ENCODE assay signal across 8 cellular contexts in genomic region chr16:53091508-53092211, GRCh38.
DNase-seq lines count a peak whose midpoint lies in the region; ATAC-seq and TF ChIP-seq lines count a peak whose summit lies in the region.

No MANE protein-coding gene starts in this region.

- H3K27me3 Mint-ChIP-seq in stimulated activated naive CD8-positive, alpha-beta T cell treated with anti-CD3 and anti-CD28 coated beads, Interleukin-15, amount 100 ng/mL, for 72 hours = no peaks in the 10 kb centered on the region

- H3K27me3 ChIP-seq in layer of hippocampus (ENCODE audit: control insufficient read depth, insufficient read depth, low read length) = no peaks in the 10 kb centered on the region

- H3K4me1 Mint-ChIP-seq in stimulated activated naive CD8-positive, alpha-beta T cell treated with anti-CD3 and anti-CD28 coated beads, Interleukin-15, amount 100 ng/mL, for 72 hours = peaks cover 32% of the 10 kb centered on the region

- DNase-seq in AG10803 (ENCODE audit: low read depth) = peak; percentile 91
- DNase-seq in NCI-H526 treated with DMSO at 0.1 percent for 48 hours (lab: John Stamatoyannopoulos, UW) = peak; percentile 78
- peak; percentile 90 to 97 for DNase-seq in cardiac fibroblast (ENCODE audit: low read depth in 2 of 2)
- no peak for DNase-seq in stimulated activated naive CD8-positive, alpha-beta T cell treated with anti-CD3 and anti-CD28 coated beads, Interleukin-15, amount 100 ng/mL, for 72 hours
- no peak for DNase-seq in D341Med (ENCODE audit: low spot score)

- H3K27ac ChIP-seq in layer of hippocampus (ENCODE audit: low read depth, low read length) = peak overlapping the region; percentile 86

- TF ChIP-seq CTCF in AG10803 (conservative IDR thresholded peaks at IDR 0.05; ENCODE audit: low read length) (no peak), cardiac fibroblast (IDR thresholded peaks at IDR 0.05; ENCODE audit: low read depth, low read length) (no peak)

- no peak overlapping the region for H3K27ac Mint-ChIP-seq in stimulated activated naive CD8-positive, alpha-beta T cell treated with anti-CD3 and anti-CD28 coated beads, Interleukin-15, amount 100 ng/mL, for 72 hours

- H3K4me3 ChIP-seq in AG10803 (ENCODE audit: low read length) (peak overlapping the region; percentile 40), cardiac fibroblast (replicated peaks in 1 of 2; ENCODE audit: low read depth in 2 of 2, low read length in 2 of 2) (peak overlapping the region in 1 of 2 donors; percentile 13)

- no peak overlapping the region for H3K4me3 Mint-ChIP-seq in stimulated activated naive CD8-positive, alpha-beta T cell treated with anti-CD3 and anti-CD28 coated beads, Interleukin-15, amount 100 ng/mL, for 72 hours

- ATAC-seq in GM18519 (IDR thresholded peaks at IDR 0.05; ENCODE audit: low FRiP score, unreplicated experiment) = peak; percentile 69
- ATAC-seq in HG03095 (IDR thresholded peaks at IDR 0.05; ENCODE audit: unreplicated experiment) = peak; percentile 53
- ATAC-seq in stimulated activated naive CD8-positive, alpha-beta T cell treated with anti-CD3 and anti-CD28 coated beads, Interleukin-15, amount 100 ng/mL, for 72 hours = peak; percentile 68

- no peaks in the 10 kb centered on the region for H3K9me3 Mint-ChIP-seq in stimulated activated naive CD8-positive, alpha-beta T cell treated with anti-CD3 and anti-CD28 coated beads, Interleukin-15, amount 100 ng/mL, for 72 hours

Comparison
In these comparisons a context has a peak if more than half of its experiments do, and no peak if none do; other contexts are left out.
1. DNase-seq: peak in AG10803 (single experiment), NCI-H526 treated with DMSO at 0.1 percent for 48 hours (single experiment) and cardiac fibroblast (2 of 2); none in stimulated activated naive CD8-positive, alpha-beta T cell treated with anti-CD3 and anti-CD28 coated beads, Interleukin-15, amount 100 ng/mL, for 72 hours (0 of 2) and D341Med (single experiment).
2. Peak in every context shown above with its lines, with median percentiles within 50 percentile points of each other: ATAC-seq.